In the genomic region with DNA sequence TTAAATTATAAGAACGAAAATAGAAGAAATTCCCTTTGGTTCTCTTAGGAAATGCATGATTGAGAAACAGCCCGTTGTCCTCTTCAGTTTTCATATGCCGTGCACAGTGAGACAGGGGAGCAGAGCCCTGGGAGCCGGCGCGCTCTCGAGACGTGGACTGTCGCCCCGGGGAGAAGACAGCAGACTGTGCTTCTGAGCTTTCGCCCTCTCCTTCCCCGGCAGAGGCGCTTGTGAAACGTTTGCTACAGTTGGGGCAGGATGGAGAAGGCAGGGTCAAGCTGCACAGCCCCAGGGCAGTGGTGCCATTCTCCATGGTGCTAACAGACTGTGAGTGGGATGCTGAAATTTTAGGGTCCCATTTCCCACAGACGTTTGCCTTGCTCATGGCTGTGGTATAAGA, we compare ENCODE assay signal across 19 cellular contexts.
A peak's percentile ranks its signal among the peaks of the same experiment; 100 is the strongest.
DNase-seq lines count a peak whose midpoint lies in the region; ATAC-seq and TF ChIP-seq lines count a peak whose summit lies in the region.
"Had no signal": no experiment of that assay in that cellular context is flagged by ENCODE, and none has a peak within 500 bp of the region (broad histone marks: within the 10 kb centered on the region; RNA-seq: fewer than 3 reads in every experiment).

No MANE protein-coding gene starts in this region.

- peak; percentile 12 for DNase-seq in NCI-H345 (lab: John Stamatoyannopoulos, UW)
- DNase-seq in NCI-H345 treated with DMSO at 0.1 percent for 48 hours (lab: John Stamatoyannopoulos, UW; ENCODE audit: unreplicated experiment), result no peak
- DNase-seq in SJSA1 (ENCODE audit: low read depth in 1 of 2, low spot score in 2 of 2), result no peak
- peak; percentile 9 to 24 for DNase-seq in foreskin keratinocyte
- no peak for DNase-seq in SIG-M5 (lab: John Stamatoyannopoulos, UW)
- no peak for DNase-seq in effector CD8-positive, alpha-beta T cell (lab: John Stamatoyannopoulos, UW)
- DNase-seq in sciatic nerve (ENCODE audit: low spot score), result no peak
- no peak for DNase-seq in hippocampal formation (lab: John Stamatoyannopoulos, UW)
- DNase-seq: activated CD4-positive, alpha-beta T cell treated with anti-CD3 and anti-CD28 coated beads, Interleukin-2, amount 50 U/mL, for 48 hours; activated naive CD4-positive, alpha-beta T cell; activated T-cell treated with anti-CD3 and anti-CD28 coated beads for 4 hours; anterior cingulate cortex; left lung; NCI-H1092 treated with DMSO at 0.1 percent for 48 hours; RPMI8226; T-helper 1 cell; testis had no signal

- H3K4me1 ChIP-seq in SJSA1 (replicated peaks) (peaks cover 18% of the 10 kb centered on the region), foreskin keratinocyte (peaks cover 21% of the 10 kb centered on the region)
- H3K4me1 ChIP-seq: left lung, testis had no signal

- H3K27me3 ChIP-seq in SJSA1 (replicated peaks), result no peaks in the 10 kb centered on the region
- H3K27me3 ChIP-seq in foreskin keratinocyte, result no peaks in the 10 kb centered on the region
- H3K27me3 ChIP-seq: gastroesophageal sphincter, left lung, neutrophil, testis had no signal

- intact Hi-C loops in sciatic nerve (cut with DNase I), result no loop called here

- H3K4me3 ChIP-seq in SJSA1, result no peak overlapping the region
- H3K4me3 ChIP-seq: gastroesophageal sphincter, left lung, testis had no signal

- no peaks in the 10 kb centered on the region for H3K36me3 ChIP-seq in SJSA1
- H3K36me3 ChIP-seq: gastroesophageal sphincter, left lung, neutrophil had no signal

- TF ChIP-seq CTCF in foreskin keratinocyte (conservative IDR thresholded peaks at IDR 0.05), result no peak

- ATAC-seq in foreskin keratinocyte (peak; percentile 31), sciatic nerve (no peak)
- ATAC-seq: left lung had no signal

- H3K27ac ChIP-seq in SJSA1, result peak overlapping the region; percentile 90
- no peak overlapping the region for H3K27ac ChIP-seq in foreskin keratinocyte
- H3K27ac ChIP-seq: gastroesophageal sphincter, left lung, neutrophil, testis had no signal

- H3K9me3 ChIP-seq in SJSA1 (replicated peaks), result no peaks in the 10 kb centered on the region
- H3K9me3 ChIP-seq: gastroesophageal sphincter, left lung, neutrophil, testis had no signal

Comparison
In these comparisons a context has a peak if more than half of its experiments do, and no peak if none do; other contexts are left out.
1. DNase-seq: peak in NCI-H345 (single experiment) and foreskin keratinocyte (2 of 2); none in NCI-H345 treated with DMSO at 0.1 percent for 48 hours (single experiment), SJSA1 (0 of 2), SIG-M5 (single experiment), effector CD8-positive, alpha-beta T cell (single experiment), sciatic nerve (single experiment) and hippocampal formation (0 of 2).